In genomic region chr13:45143346-45143751, GRCh38 we compare ENCODE assay signal across 1 cellular context.
TF ChIP-seq lines count a peak whose summit lies in the region.

No MANE protein-coding gene starts in this region.

TF ChIP-seq in GM23338, 12 proteins besides CTCF, POLR2A, EP300 and RAD21 (continued from another document):
- TF ChIP-seq ZNF462 (CRISPR knock-in tag; IDR thresholded peaks at IDR 0.05): no peak
- TF ChIP-seq REST (IDR thresholded peaks at IDR 0.05; ENCODE audit: unreplicated experiment): no peak
- no peak for TF ChIP-seq STAT1 (IDR thresholded peaks at IDR 0.05; ENCODE audit: unreplicated experiment)
- no peak for TF ChIP-seq JUNB (IDR thresholded peaks at IDR 0.05; ENCODE audit: unreplicated experiment)
- no peak for TF ChIP-seq NANOG (IDR thresholded peaks at IDR 0.05; ENCODE audit: borderline replicate concordance)
- no peak for TF ChIP-seq CREB1 (CRISPR knock-in tag; IDR thresholded peaks at IDR 0.05; ENCODE audit: low read depth)
